In genomic region chr1:12456979-12457378, GRCh38 we compare ENCODE assay signal across 11 cellular contexts.
DNase-seq lines count a peak whose midpoint lies in the region; ATAC-seq, FAIRE-seq and TF ChIP-seq lines count a peak whose summit lies in the region.
"Had no signal": no experiment of that assay in that cellular context is flagged by ENCODE, and none has a peak within 500 bp of the region (broad histone marks: within the 10 kb centered on the region; RNA-seq: fewer than 3 reads in every experiment).

No MANE protein-coding gene starts in this region.

- H3K9me3 Mint-ChIP-seq in HFFc6 (no peaks in the 10 kb centered on the region), CD14-positive monocyte (no peaks in the 10 kb centered on the region)
- H3K9me3 Mint-ChIP-seq in activated naive CD8-positive, alpha-beta T cell treated with anti-CD3 and anti-CD28 coated beads, Interleukin-2, amount 50 U/mL, for 24 hours = no peaks in the 10 kb centered on the region
- H3K9me3 Mint-ChIP-seq: activated B cell treated with CpG ODN at 0.5 μM for 24 hours had no signal

- H3K36me3 Mint-ChIP-seq in HFFc6 (ENCODE audit: low read depth) (peaks cover 25% of the 10 kb centered on the region), CD14-positive monocyte (peaks cover 71 to 74% of the 10 kb centered on the region in 2 donors)
- H3K36me3 Mint-ChIP-seq in activated naive CD8-positive, alpha-beta T cell treated with anti-CD3 and anti-CD28 coated beads, Interleukin-2, amount 50 U/mL, for 24 hours (ENCODE audit: low read depth) = peaks cover 57% of the 10 kb centered on the region

- H3K4me3 Mint-ChIP-seq in HFFc6 (peak overlapping the region; percentile 34; the same call in 1 of the 2 replicates), CD14-positive monocyte (no peak overlapping the region)
- no peak overlapping the region for H3K4me3 Mint-ChIP-seq in activated naive CD8-positive, alpha-beta T cell treated with anti-CD3 and anti-CD28 coated beads, Interleukin-2, amount 50 U/mL, for 24 hours
- H3K4me3 Mint-ChIP-seq: activated B cell treated with CpG ODN at 0.5 μM for 24 hours had no signal

- DNase-seq in HFFc6 (peak; percentile 45), kidney glomerular epithelial cell (lab: John Stamatoyannopoulos, UW) (peak; percentile 44), urothelium cell line (ENCODE audit: low spot score) (peak; percentile 55), NCI-H146 (lab: John Stamatoyannopoulos, UW) (no peak), CD14-positive monocyte (ENCODE audit: low spot score) (no peak)
- no peak for DNase-seq in activated naive CD8-positive, alpha-beta T cell treated with anti-CD3 and anti-CD28 coated beads, Interleukin-2, amount 50 U/mL, for 24 hours
- DNase-seq: activated B cell treated with CpG ODN at 0.5 μM for 24 hours, H7, NCI-H1930, Peyer's patch had no signal

- no peak for ATAC-seq in activated naive CD8-positive, alpha-beta T cell treated with anti-CD3 and anti-CD28 coated beads, Interleukin-2, amount 50 U/mL, for 24 hours
- no peak for ATAC-seq in HG03342 (IDR thresholded peaks at IDR 0.05; ENCODE audit: unreplicated experiment)

- TF ChIP-seq CTCF in HFFc6 (IDR thresholded peaks at IDR 0.05) (no peak), CD14-positive monocyte (IDR thresholded peaks at IDR 0.05) (no peak)

- no peak for FAIRE-seq in urothelium cell line (lab: Jason Lieb, UNC)

- intact Hi-C loops in CD14-positive monocyte (cut with micrococcal nuclease) = no loop called here

- H3K27ac Mint-ChIP-seq in HFFc6 (peak overlapping the region; percentile 70), CD14-positive monocyte (peak overlapping the region in 2 of 7 donors; percentile 54 to 68)
- H3K27ac Mint-ChIP-seq in activated naive CD8-positive, alpha-beta T cell treated with anti-CD3 and anti-CD28 coated beads, Interleukin-2, amount 50 U/mL, for 24 hours = peak overlapping the region; percentile 70
- H3K27ac Mint-ChIP-seq: activated B cell treated with CpG ODN at 0.5 μM for 24 hours had no signal

- H3K4me1 Mint-ChIP-seq in HFFc6 (ENCODE audit: low read depth) (peaks cover 70% of the 10 kb centered on the region), CD14-positive monocyte (no peaks in the 10 kb centered on the region)
- peaks cover 74% of the 10 kb centered on the region for H3K4me1 Mint-ChIP-seq in activated naive CD8-positive, alpha-beta T cell treated with anti-CD3 and anti-CD28 coated beads, Interleukin-2, amount 50 U/mL, for 24 hours
- H3K4me1 Mint-ChIP-seq: activated B cell treated with CpG ODN at 0.5 μM for 24 hours had no signal

- H3K27me3 Mint-ChIP-seq in HFFc6 (ENCODE audit: insufficient read depth) = peaks cover 6% of the 10 kb centered on the region
- H3K27me3 Mint-ChIP-seq in activated naive CD8-positive, alpha-beta T cell treated with anti-CD3 and anti-CD28 coated beads, Interleukin-2, amount 50 U/mL, for 24 hours = no peaks in the 10 kb centered on the region
- H3K27me3 Mint-ChIP-seq in CD14-positive monocyte (ENCODE audit: low read depth in 3 of 3) = peaks cover 0 to 2% (median 0%) of the 10 kb centered on the region in 3 donors
- H3K27me3 Mint-ChIP-seq: activated B cell treated with CpG ODN at 0.5 μM for 24 hours had no signal

Comparison
In these comparisons a context has a peak if more than half of its experiments do, and no peak if none do; other contexts are left out.
1. DNase-seq: peak in HFFc6 (single experiment), kidney glomerular epithelial cell (single experiment) and urothelium cell line (single experiment); none in activated naive CD8-positive, alpha-beta T cell treated with anti-CD3 and anti-CD28 coated beads, Interleukin-2, amount 50 U/mL, for 24 hours (single experiment), NCI-H146 (single experiment) and CD14-positive monocyte (single experiment).